ENCODE assay signal across 7 cellular contexts in genomic region chr15:75686212-75686642, GRCh38. TPM values are rescaled to one million over a fixed set of nuclear protein-coding genes. Genes with fewer than 3 reads are reported as not detected.
DNase-seq lines count a peak whose midpoint lies in the region; TF ChIP-seq lines count a peak whose summit lies in the region.
"Not testable (repeated sequence)": the region's sequence is repeated elsewhere in the genome, so short reads cannot be mapped to it uniquely, and the experiment has no call there.

No MANE protein-coding gene starts in this region.

- DNase-seq in SK-MEL-5 (ENCODE audit: low read depth, low spot score) (peak; percentile 75), ecto neural progenitor cell (ENCODE audit: low spot score) (peak; percentile 92)
- DNase-seq in activated T-cell treated with anti-CD3 and anti-CD28 coated beads, Interleukin-2, amount 50 U/mL, for 1 hour: peak; percentile 79
- DNase-seq in stimulated activated CD4-positive, alpha-beta T cell treated with anti-CD3 and anti-CD28 coated beads, Interleukin-15, amount 100 ng/mL, for 48 hours (ENCODE audit: low read depth in 2 of 2): peak; percentile 71 to 81

- TF ChIP-seq RAD21 in liver (IDR thresholded peaks at IDR 0.05): peak; percentile 77 to 85

- not testable (repeated sequence) for H3K9me3 ChIP-seq in Loucy (ENCODE audit: insufficient read depth, low read depth, low read length); liver (ENCODE audit: control insufficient read depth in 4 of 4, low read length in 3 of 4)

- not testable (repeated sequence) for H3K79me2 ChIP-seq in Loucy (ENCODE audit: insufficient read depth, low read length)

- H3F3A ChIP-seq in Loucy (ENCODE audit: low read depth): not testable (repeated sequence)

- H3K4me2 ChIP-seq in Loucy (ENCODE audit: low read depth, low read length, poor library complexity, severe bottlenecking): not testable (repeated sequence)

- not testable (repeated sequence) for H4K20me1 ChIP-seq in Loucy (ENCODE audit: insufficient read depth, low read length, poor library complexity, severe bottlenecking)

- H3K4me3 ChIP-seq in Loucy (ENCODE audit: low read length, poor library complexity, severe bottlenecking); liver (ENCODE audit: low read depth in 1 of 3, low read length in 3 of 3): not testable (repeated sequence)

- not testable (repeated sequence) for H3K27ac ChIP-seq in liver (ENCODE audit: low read depth in 1 of 2, low read length in 2 of 2)

- in situ Hi-C loops in SK-MEL-5 (cut with HindIII; ENCODE audit: low pct_unique_long_range_greater_than_20kb, low sequenced_read_pairs): not testable (repeated sequence)

- H3K36me3 ChIP-seq in Loucy (ENCODE audit: insufficient read depth, low read length); liver (ENCODE audit: control insufficient read depth in 4 of 4, insufficient read depth in 3 of 4, low read depth in 1 of 4, low read length in 3 of 4): not testable (repeated sequence)

- not testable (repeated sequence) for H3K9me2 ChIP-seq in Loucy (replicated peaks; ENCODE audit: low read depth, low read length)

- not testable (repeated sequence) for H3K4me1 ChIP-seq in Loucy (ENCODE audit: insufficient read depth, low read length, poor library complexity, severe bottlenecking)
- peaks cover 4 to 12% (median 8%) of the 10 kb centered on the region in 4 donors for H3K4me1 ChIP-seq in liver (ENCODE audit: control insufficient read depth in 4 of 4, insufficient read depth in 4 of 4, low read length in 3 of 4)

- not testable (repeated sequence) for H3K9ac ChIP-seq in Loucy (ENCODE audit: low read depth, low read length, poor library complexity, severe bottlenecking); liver (ENCODE audit: low read depth in 1 of 2, low read length in 2 of 2)

- H2AFZ ChIP-seq in Loucy (ENCODE audit: low read length): not testable (repeated sequence)

- 34% methylated on average over 14 of the region's 14 CpGs for WGBS in liver

- TF ChIP-seq CTCF in GM12874 (IDR thresholded peaks at IDR 0.05; ENCODE audit: insufficient read depth, low read depth, low read length): peak; percentile 83
- TF ChIP-seq CTCF in Loucy (conservative IDR thresholded peaks at IDR 0.05; ENCODE audit: low read length): peak; percentile 54
- TF ChIP-seq CTCF in liver (IDR thresholded peaks at IDR 0.05; ENCODE audit: low read depth, low read length, missing input control): peak; percentile 62

- H3K27me3 ChIP-seq in Loucy (ENCODE audit: insufficient read depth, low read length, poor library complexity, severe bottlenecking); liver (ENCODE audit: control insufficient read depth in 4 of 4, insufficient read depth in 4 of 4, low read length in 3 of 4): not testable (repeated sequence)

RNA-seq across cellular contexts. Expression of gene CSPG4, which starts 26.4 kb away (rescaled TPM):
- total RNA-seq in SK-MEL-5 (2014; rRNA removed; shearing (Covaris generic)): 11.8 and 13.7 TPM in 2 replicates
- 15.1 and 16.9 TPM in 2 replicates for polyA plus RNA-seq in SK-MEL-5 (2015; cell fraction: cytosol; rRNA removed)
- 12.0 and 12.3 TPM in 2 replicates for polyA plus RNA-seq in SK-MEL-5 (2015; cell fraction: nucleus; rRNA removed)
- total RNA-seq in liver: 1 to 10 TPM; 1.2 to 1.5 TPM
- under 1 TPM; 0.07 to 0.36 TPM for polyA plus RNA-seq in liver

RNA-seq across cellular contexts. Expression of gene SNX33, which starts 38.5 kb away (rescaled TPM):
- 10.5 TPM in 2 replicates for total RNA-seq in SK-MEL-5 (2014; rRNA removed; shearing (Covaris generic))
- 7.6 and 13.8 TPM in 2 replicates for polyA plus RNA-seq in SK-MEL-5 (2015; cell fraction: cytosol; rRNA removed)
- 13.8 and 14.0 TPM in 2 replicates for polyA plus RNA-seq in SK-MEL-5 (2015; cell fraction: nucleus; rRNA removed)
- total RNA-seq in liver: 10 to 100 TPM in 1 of 2 donors, 1 to 10 TPM in 1; 7.1 to 10.8 TPM
- polyA plus RNA-seq in liver: 10 to 100 TPM in 1 of 2 donors, 1 to 10 TPM in 1; 8.0 to 10.3 TPM

RNA-seq across cellular contexts. Expression of gene IMP3, which starts 46.2 kb away (rescaled TPM):
- total RNA-seq in SK-MEL-5 (2014; rRNA removed; shearing (Covaris generic)): 102 and 106 TPM in 2 replicates
- polyA plus RNA-seq in SK-MEL-5 (2015; cell fraction: cytosol; rRNA removed): 115 and 135 TPM in 2 replicates
- polyA plus RNA-seq in SK-MEL-5 (2015; cell fraction: nucleus; rRNA removed): 48.7 and 54.9 TPM in 2 replicates
- total RNA-seq in liver: 10 to 100 TPM; 45.2 to 84.4 TPM
- 10 to 100 TPM; 54.7 to 94.8 TPM for polyA plus RNA-seq in liver
